In the genomic region with DNA sequence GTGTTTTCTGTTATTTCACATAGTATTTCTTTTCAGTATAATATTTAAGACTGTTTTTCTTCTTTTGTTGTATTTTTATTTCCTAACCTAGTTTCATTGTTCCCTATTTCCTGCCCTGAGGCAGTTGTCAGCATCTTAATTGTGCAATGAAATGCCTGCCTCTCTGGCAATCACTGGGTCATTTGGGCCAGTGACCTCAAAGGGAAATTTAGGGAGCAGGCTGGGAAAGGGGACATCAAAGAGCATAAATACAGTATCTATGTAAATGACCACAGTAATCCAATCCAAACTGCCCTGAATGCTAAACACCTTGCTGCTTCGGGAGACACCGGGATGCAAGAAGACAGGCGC, we compare ENCODE assay signal across 16 cellular contexts.
DNase-seq lines count a peak whose midpoint lies in the region; ATAC-seq, FAIRE-seq and TF ChIP-seq lines count a peak whose summit lies in the region.
"Had no signal": no experiment of that assay in that cellular context is flagged by ENCODE, and none has a peak within 500 bp of the region (broad histone marks: within the 10 kb centered on the region; RNA-seq: fewer than 3 reads in every experiment).

No MANE protein-coding gene starts in this region.

- H2BK15ac ChIP-seq in H1 (ENCODE audit: low read length): no peak overlapping the region

- peaks cover 7% of the 10 kb centered on the region for H3F3A ChIP-seq in neural progenitor cell (ENCODE audit: low read depth)

- WGBS in H1 (ENCODE audit: extremely low coverage in 1 of 2, insufficient coverage in 1 of 2, insufficient read length in 1 of 2, insufficient replicate concordance in 2 of 2, low coverage in 1 of 2, low lambda C conversion rate in 2 of 2, missing lambda C conversion rate in 1 of 2), 2 experiments: 91% methylated on average over 3 of the region's 3 CpGs; no CpG with 5 or more reads in 1 of the 2 experiments

- H3K23me2 ChIP-seq in H1 (ENCODE audit: low read depth, low read length): no peaks in the 10 kb centered on the region

- H2AK5ac ChIP-seq in H1 (ENCODE audit: low read depth, low read length): no peak overlapping the region

- no peak for TF ChIP-seq RAD21 in H1 (IDR thresholded peaks at IDR 0.05 in 1 of 2, conservative IDR thresholded peaks at IDR 0.05 in 1 of 2; ENCODE audit: low read depth in 2 of 2, low read length in 2 of 2)

- POLR2A ChIA-PET in H1 (lab: Charles Lee; ENCODE audit: partially characterized antibody): interaction anchor here (1.5 to 5.8 kb wide), 4 partner anchors 8 to 35 kb away, joined by 4 to 58 read pairs (median 5); no protein-coding TSS in a partner anchor

- no peak for TF ChIP-seq EP300 in H1 (IDR thresholded peaks at IDR 0.05; ENCODE audit: borderline replicate concordance in 1 of 2, low read depth in 2 of 2, low read length in 2 of 2)

- ATAC-seq in activated naive CD8-positive, alpha-beta T cell treated with anti-CD3 and anti-CD28 coated beads, Interleukin-2, amount 50 U/mL, for 24 hours: no peak
- ATAC-seq: activated CD8-positive, alpha-beta T cell treated with anti-CD3 and anti-CD28 coated beads, Interleukin-2, amount 10 ng/mL, durations not matched to agents 7 days and 5 days; activated T-helper 17 cell treated with anti-CD3 and anti-CD28 coated beads, Interleukin-2, amount 50 U/mL, for 72 hours; psoas muscle had no signal

- H3K23ac ChIP-seq in H1 (ENCODE audit: insufficient read length): no peak overlapping the region

- H3K27me3 ChIP-seq in H1 (replicated peaks in 1 of 4; ENCODE audit: control insufficient read depth in 3 of 4, extremely low read depth in 1 of 4, insufficient read depth in 3 of 4, low read length in 3 of 4) (no peaks in the 10 kb centered on the region; a peak in 1 of 7 replicates), neural progenitor cell (no peaks in the 10 kb centered on the region)

- no peaks in the 10 kb centered on the region for H4K20me1 ChIP-seq in H1 (replicated peaks in 1 of 2; ENCODE audit: control insufficient read depth in 1 of 2, insufficient read depth in 2 of 2, low read length in 2 of 2)
- no peaks in the 10 kb centered on the region for H4K20me1 ChIP-seq in neural progenitor cell (ENCODE audit: low read depth)

- H3K79me2 ChIP-seq in H1 (ENCODE audit: control insufficient read depth in 1 of 2, insufficient read depth in 2 of 2, low read length in 2 of 2) (no peaks in the 10 kb centered on the region), neural progenitor cell (ENCODE audit: low read depth) (no peaks in the 10 kb centered on the region)

- H3K4me1 ChIP-seq in H1 (replicated peaks in 1 of 4; ENCODE audit: control insufficient read depth in 3 of 4, insufficient read depth in 4 of 4, low read length in 3 of 4) (no peaks in the 10 kb centered on the region; a peak in 2 of 7 replicates), neural progenitor cell (peaks cover 22% of the 10 kb centered on the region)
- H3K4me1 ChIP-seq: psoas muscle had no signal

- peaks cover 39% of the 10 kb centered on the region for H3K36me3 Mint-ChIP-seq in neural progenitor cell
- no peaks in the 10 kb centered on the region for H3K36me3 Mint-ChIP-seq in T-helper 2 cell treated with Interferon-gamma antibody and Interleukin-4, amounts not matched to agents 5 μg/mL and 100 μg/mL, for 36 hours (ENCODE audit: low read depth)
- H3K36me3 Mint-ChIP-seq in activated naive CD8-positive, alpha-beta T cell treated with anti-CD3 and anti-CD28 coated beads, Interleukin-2, amount 50 U/mL, for 24 hours (ENCODE audit: low read depth): peaks cover 8% of the 10 kb centered on the region

- no peak overlapping the region for H4K5ac ChIP-seq in H1 (ENCODE audit: insufficient read length, low read depth, low read length)

- FAIRE-seq in H1 (lab: Jason Lieb, UNC): no peak

- H3K9ac ChIP-seq in H1 (replicated peaks in 1 of 4; ENCODE audit: extremely low read depth in 1 of 4, low read depth in 3 of 4, low read length in 3 of 4): no peak overlapping the region
- H3K9ac ChIP-seq in neural progenitor cell: no peak overlapping the region

- H4K91ac ChIP-seq in H1 (replicated peaks; ENCODE audit: insufficient read length, low read length): no peak overlapping the region

- H3K27ac Mint-ChIP-seq in neural progenitor cell: peak overlapping the region; percentile 19
- H3K27ac Mint-ChIP-seq in T-helper 2 cell treated with Interferon-gamma antibody and Interleukin-4, amounts not matched to agents 5 μg/mL and 100 μg/mL, for 36 hours: no peak overlapping the region
- H3K27ac Mint-ChIP-seq in activated naive CD8-positive, alpha-beta T cell treated with anti-CD3 and anti-CD28 coated beads, Interleukin-2, amount 50 U/mL, for 24 hours: no peak overlapping the region
- H3K27ac Mint-ChIP-seq: activated CD8-positive, alpha-beta T cell treated with anti-CD3 and anti-CD28 coated beads, Interleukin-2, amount 10 ng/mL, durations not matched to agents 7 days and 5 days; activated T-helper 17 cell treated with anti-CD3 and anti-CD28 coated beads, Interleukin-2, amount 50 U/mL, for 72 hours; dendritic cell treated with granulocyte-macrophage colony-stimulating factor and Interleukin-4, amounts not matched to agents 40 ng/mL and 50 ng/mL, for 4 days had no signal

- H2BK120ac ChIP-seq in H1 (replicated peaks; ENCODE audit: low read depth, low read length): no peak overlapping the region

- H3K4me2 ChIP-seq in H1 (ENCODE audit: insufficient read depth in 1 of 2, low read depth in 2 of 2, low read length in 2 of 2) (no peak overlapping the region), neural progenitor cell (peak overlapping the region; percentile 24)

- no peaks in the 10 kb centered on the region for H3K9me3 ChIP-seq in H1 (ENCODE audit: insufficient read depth in 2 of 2, low read depth in 1 of 2, low read length in 1 of 2)
- H3K9me3 ChIP-seq in neural progenitor cell (ENCODE audit: low read depth): no peaks in the 10 kb centered on the region
- H3K9me3 ChIP-seq: psoas muscle, thoracic aorta had no signal

- H4K8ac ChIP-seq in H1 (ENCODE audit: extremely low read depth, insufficient read depth, low read length): no peak overlapping the region

- H3K4ac ChIP-seq in H1 (replicated peaks; ENCODE audit: insufficient read length, low read depth, low read length): no peak overlapping the region

- no peak overlapping the region for H2BK12ac ChIP-seq in H1 (ENCODE audit: low read depth, low read length)

- peaks cover 34% of the 10 kb centered on the region for H3K4me1 Mint-ChIP-seq in neural progenitor cell
- no peaks in the 10 kb centered on the region for H3K4me1 Mint-ChIP-seq in T-helper 2 cell treated with Interferon-gamma antibody and Interleukin-4, amounts not matched to agents 5 μg/mL and 100 μg/mL, for 36 hours (ENCODE audit: low read depth)
- H3K4me1 Mint-ChIP-seq in activated naive CD8-positive, alpha-beta T cell treated with anti-CD3 and anti-CD28 coated beads, Interleukin-2, amount 50 U/mL, for 24 hours: no peaks in the 10 kb centered on the region
- H3K4me1 Mint-ChIP-seq: activated T-helper 17 cell treated with anti-CD3 and anti-CD28 coated beads, Interleukin-2, amount 50 U/mL, for 72 hours had no signal

- CTCF ChIA-PET in H1 (lab: Charles Lee; ENCODE audit: partially characterized antibody): interaction anchor here (1.3 to 1.7 kb wide), 3 partner anchors 9 to 94 kb away, joined by 3 to 6 read pairs (median 3); no protein-coding TSS in a partner anchor

- no peak overlapping the region for H2BK20ac ChIP-seq in H1 (ENCODE audit: low read length)

- H3K4me3 ChIP-seq in H1 (ENCODE audit: extremely low read depth in 1 of 4, insufficient read depth in 2 of 4, low read depth in 3 of 4, low read length in 4 of 4) (no peak overlapping the region), neural progenitor cell (no peak overlapping the region)
- H3K4me3 ChIP-seq: psoas muscle, thoracic aorta had no signal

- no peak overlapping the region for H3K18ac ChIP-seq in H1 (ENCODE audit: extremely low read depth, low read length)

- H3K56ac ChIP-seq in H1 (replicated peaks; ENCODE audit: insufficient read length, low read depth, low read length): no peak overlapping the region

- H3K9me3 Mint-ChIP-seq in neural progenitor cell: no peaks in the 10 kb centered on the region
- no peaks in the 10 kb centered on the region for H3K9me3 Mint-ChIP-seq in T-helper 2 cell treated with Interferon-gamma antibody and Interleukin-4, amounts not matched to agents 5 μg/mL and 100 μg/mL, for 36 hours
- H3K9me3 Mint-ChIP-seq in activated naive CD8-positive, alpha-beta T cell treated with anti-CD3 and anti-CD28 coated beads, Interleukin-2, amount 50 U/mL, for 24 hours: no peaks in the 10 kb centered on the region
- H3K9me3 Mint-ChIP-seq: activated T-helper 17 cell treated with anti-CD3 and anti-CD28 coated beads, Interleukin-2, amount 50 U/mL, for 72 hours; dendritic cell treated with granulocyte-macrophage colony-stimulating factor and Interleukin-4, amounts not matched to agents 40 ng/mL and 50 ng/mL, for 4 days had no signal

- H3K27me3 Mint-ChIP-seq in neural progenitor cell (ENCODE audit: insufficient read depth, low read depth): no peaks in the 10 kb centered on the region
- H3K27me3 Mint-ChIP-seq in T-helper 2 cell treated with Interferon-gamma antibody and Interleukin-4, amounts not matched to agents 5 μg/mL and 100 μg/mL, for 36 hours (ENCODE audit: low read depth): no peaks in the 10 kb centered on the region
- H3K27me3 Mint-ChIP-seq in activated naive CD8-positive, alpha-beta T cell treated with anti-CD3 and anti-CD28 coated beads, Interleukin-2, amount 50 U/mL, for 24 hours: no peaks in the 10 kb centered on the region
- H3K27me3 Mint-ChIP-seq: activated T-helper 17 cell treated with anti-CD3 and anti-CD28 coated beads, Interleukin-2, amount 50 U/mL, for 72 hours; dendritic cell treated with granulocyte-macrophage colony-stimulating factor and Interleukin-4, amounts not matched to agents 40 ng/mL and 50 ng/mL, for 4 days had no signal

- DNase-seq in EL (peak; percentile 36), NCI-H226 (peak; percentile 5), H1 (ENCODE audit: low read depth in 1 of 2, low spot score in 2 of 2) (no peak), neural progenitor cell (ENCODE audit: low spot score) (no peak), NCI-H187 (lab: John Stamatoyannopoulos, UW) (no peak), SHP77 treated with DMSO at 0.1 percent for 48 hours (lab: John Stamatoyannopoulos, UW) (no peak)
- DNase-seq in T-helper 2 cell treated with Interferon-gamma antibody and Interleukin-4, amounts not matched to agents 5 μg/mL and 100 μg/mL, for 36 hours (ENCODE audit: low spot score): no peak
- no peak for DNase-seq in activated naive CD8-positive, alpha-beta T cell treated with anti-CD3 and anti-CD28 coated beads, Interleukin-2, amount 50 U/mL, for 24 hours
- DNase-seq: activated CD8-positive, alpha-beta T cell treated with anti-CD3 and anti-CD28 coated beads, Interleukin-2, amount 10 ng/mL, durations not matched to agents 7 days and 5 days; aorta; DND-41; psoas muscle had no signal

- TF ChIP-seq POLR2A in H1 (IDR thresholded peaks at IDR 0.05; ENCODE audit: control extremely low read depth in 1 of 2, low read depth in 2 of 2, low read length in 2 of 2): no peak

- no peak overlapping the region for H2AFZ ChIP-seq in H1 (ENCODE audit: low read length)
- no peak overlapping the region for H2AFZ ChIP-seq in neural progenitor cell (replicated peaks)

- H3K79me1 ChIP-seq in H1 (ENCODE audit: low read depth, low read length): no peaks in the 10 kb centered on the region

- TF ChIP-seq CTCF in H1 (IDR thresholded peaks at IDR 0.05; ENCODE audit: control extremely low read depth in 1 of 3, insufficient read depth in 1 of 3, low read depth in 1 of 3, low read length in 3 of 3) (no peak), neural progenitor cell (IDR thresholded peaks at IDR 0.05) (no peak)

- no peaks in the 10 kb centered on the region for H3K36me3 ChIP-seq in H1 (ENCODE audit: control insufficient read depth in 2 of 4, insufficient read depth in 4 of 4, low read length in 3 of 4)
- no peaks in the 10 kb centered on the region for H3K36me3 ChIP-seq in neural progenitor cell
- H3K36me3 ChIP-seq: thoracic aorta had no signal

- H2BK5ac ChIP-seq in H1 (ENCODE audit: low read depth, low read length): no peak overlapping the region

- H3K4me3 Mint-ChIP-seq in neural progenitor cell: peak overlapping the region; percentile 2
- no peak overlapping the region for H3K4me3 Mint-ChIP-seq in T-helper 2 cell treated with Interferon-gamma antibody and Interleukin-4, amounts not matched to agents 5 μg/mL and 100 μg/mL, for 36 hours
- H3K4me3 Mint-ChIP-seq in activated naive CD8-positive, alpha-beta T cell treated with anti-CD3 and anti-CD28 coated beads, Interleukin-2, amount 50 U/mL, for 24 hours: no peak overlapping the region
- H3K4me3 Mint-ChIP-seq: activated CD8-positive, alpha-beta T cell treated with anti-CD3 and anti-CD28 coated beads, Interleukin-2, amount 10 ng/mL, durations not matched to agents 7 days and 5 days; activated T-helper 17 cell treated with anti-CD3 and anti-CD28 coated beads, Interleukin-2, amount 50 U/mL, for 72 hours; dendritic cell treated with granulocyte-macrophage colony-stimulating factor and Interleukin-4, amounts not matched to agents 40 ng/mL and 50 ng/mL, for 4 days had no signal

- H3K27ac ChIP-seq in H1 (ENCODE audit: low read depth, low read length): no peak overlapping the region
- H3K27ac ChIP-seq in neural progenitor cell: no peak overlapping the region
- H3K27ac ChIP-seq: C4-2B, psoas muscle, thoracic aorta had no signal

- no peak overlapping the region for H3K14ac ChIP-seq in H1 (ENCODE audit: insufficient read length)

Comparison
In these comparisons a context has a peak if more than half of its experiments do, and no peak if none do; other contexts are left out.
1. DNase-seq: peak in EL (single experiment) and NCI-H226 (single experiment); none in H1 (0 of 2), neural progenitor cell (single experiment), T-helper 2 cell treated with Interferon-gamma antibody and Interleukin-4, amounts not matched to agents 5 μg/mL and 100 μg/mL, for 36 hours (single experiment), NCI-H187 (0 of 2), activated naive CD8-positive, alpha-beta T cell treated with anti-CD3 and anti-CD28 coated beads, Interleukin-2, amount 50 U/mL, for 24 hours (single experiment) and SHP77 treated with DMSO at 0.1 percent for 48 hours (single experiment).